Comparison of ENCODE assay signal across 12 cellular contexts in the genomic region with DNA sequence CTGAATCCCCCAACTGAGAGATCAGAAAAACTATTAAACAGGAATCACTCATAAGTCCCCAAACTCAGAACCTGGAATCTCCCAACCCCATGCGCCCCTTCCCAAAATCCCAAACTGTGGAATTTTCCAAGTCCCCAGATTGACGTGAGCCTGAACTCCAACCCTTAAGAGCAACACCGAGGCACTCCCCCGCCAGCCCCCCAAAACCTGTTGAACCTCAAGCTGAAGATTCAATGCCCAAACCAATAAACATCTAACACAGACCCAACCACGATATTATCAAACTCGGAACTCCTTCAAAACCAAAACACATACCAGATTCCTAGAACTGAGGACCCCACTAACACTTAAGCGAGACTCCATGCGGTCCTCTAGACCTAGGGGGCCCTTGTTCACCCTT. TPM values are rescaled to one million over a fixed set of nuclear protein-coding genes. Genes with fewer than 3 reads are reported as not detected.
DNase-seq lines count a peak whose midpoint lies in the region; ATAC-seq and TF ChIP-seq lines count a peak whose summit lies in the region.
"Had no signal": no experiment of that assay in that cellular context is flagged by ENCODE, and none has a peak within 500 bp of the region (broad histone marks: within the 10 kb centered on the region; RNA-seq: fewer than 3 reads in every experiment).

No MANE protein-coding gene starts in this region.

- peak overlapping the region; percentile 19 for H3K27ac Mint-ChIP-seq in activated naive CD4-positive, alpha-beta T cell treated with anti-CD3 and anti-CD28 coated beads, Interleukin-2, amount 50 U/mL, for 24 hours
- no peak overlapping the region for H3K27ac Mint-ChIP-seq in activated naive CD4-positive, alpha-beta T cell treated with anti-CD3 and anti-CD28 coated beads, Interleukin-2, amount 10 ng/mL, durations not matched to agents 7 days and 5 days
- peak overlapping the region; percentile 6 for H3K27ac Mint-ChIP-seq in activated T-helper 1 cell treated with anti-CD3 and anti-CD28 coated beads, Interleukin-12 subunit alpha, Interleukin-12 subunit beta, Interleukin-2, Interleukin-4 antibody, amounts not matched to agents 30 ng/mL and 10 ng/mL and 1 ng/mL, durations not matched to agents 14 hours and 24 hours and 36 hours
- H3K27ac Mint-ChIP-seq in CD14-positive monocyte = peak overlapping the region in 1 of 7 donors; percentile 45

- no peak overlapping the region for H2BK15ac ChIP-seq in mesendoderm (replicated peaks; ENCODE audit: low read depth)

- TF ChIP-seq EP300 in transverse colon (IDR thresholded peaks at IDR 0.05; ENCODE audit: low read depth) = no peak

- H3K27me3 Mint-ChIP-seq in activated naive CD4-positive, alpha-beta T cell treated with anti-CD3 and anti-CD28 coated beads, Interleukin-2, amount 50 U/mL, for 24 hours = peaks cover 10% of the 10 kb centered on the region
- peaks cover 86% of the 10 kb centered on the region for H3K27me3 Mint-ChIP-seq in activated naive CD4-positive, alpha-beta T cell treated with anti-CD3 and anti-CD28 coated beads, Interleukin-2, amount 10 ng/mL, durations not matched to agents 7 days and 5 days
- peaks cover 1% of the 10 kb centered on the region for H3K27me3 Mint-ChIP-seq in activated T-helper 1 cell treated with anti-CD3 and anti-CD28 coated beads, Interleukin-12 subunit alpha, Interleukin-12 subunit beta, Interleukin-2, Interleukin-4 antibody, amounts not matched to agents 30 ng/mL and 10 ng/mL and 1 ng/mL, durations not matched to agents 14 hours and 24 hours and 36 hours (ENCODE audit: insufficient read depth)
- peaks cover 33 to 68% (median 52%) of the 10 kb centered on the region in 3 donors for H3K27me3 Mint-ChIP-seq in CD14-positive monocyte (ENCODE audit: low read depth in 3 of 3)

- peak overlapping the region; percentile 65 for H3K18ac ChIP-seq in mesendoderm (ENCODE audit: low read length)

- H3K27me3 ChIP-seq in mesendoderm (ENCODE audit: insufficient read depth, low read length, poor library complexity) (no peaks in the 10 kb centered on the region), transverse colon (peaks cover 38% of the 10 kb centered on the region)
- H3K27me3 ChIP-seq: adrenal gland had no signal

- no peak overlapping the region for H3K27ac ChIP-seq in mesendoderm (ENCODE audit: low read depth, low read length)
- H3K27ac ChIP-seq in transverse colon = peak overlapping the region in 3 of 4 donors; percentile 20 to 70 (median 59)
- H3K27ac ChIP-seq: HL-60 had no signal

- no peak overlapping the region for H3K23ac ChIP-seq in mesendoderm (ENCODE audit: low read length)

- H3K9ac ChIP-seq in mesendoderm (ENCODE audit: low read length) = peak overlapping the region; percentile 56

- intact Hi-C loops in activated T-helper 1 cell treated with anti-CD3 and anti-CD28 coated beads, Interleukin-12 subunit alpha, Interleukin-12 subunit beta, Interleukin-2, Interleukin-4 antibody, amounts not matched to agents 30 ng/mL and 10 ng/mL and 1 ng/mL, durations not matched to agents 14 hours and 24 hours and 36 hours (cut with micrococcal nuclease) = loop anchor here (2.0 to 10.0 kb wide), 2 partner anchors 247 to 331 kb away; a partner anchor contains a TSS
- intact Hi-C loops in transverse colon (cut with DNase I; ENCODE audit: low total_unique reads) = loop anchor here (10.0 kb wide), 1 partner anchor 71 kb away; a partner anchor contains a TSS
- intact Hi-C loops in CD14-positive monocyte (cut with micrococcal nuclease) = no loop called here

- peaks cover 2% of the 10 kb centered on the region for H3K36me3 ChIP-seq in mesendoderm (ENCODE audit: control insufficient read depth, insufficient read depth, low read length)
- no peaks in the 10 kb centered on the region for H3K36me3 ChIP-seq in transverse colon
- H3K36me3 ChIP-seq: adrenal gland had no signal

- H3K9me3 ChIP-seq in transverse colon = no peaks in the 10 kb centered on the region
- H3K9me3 ChIP-seq: adrenal gland had no signal

- no peaks in the 10 kb centered on the region for H3K4me1 ChIP-seq in mesendoderm (ENCODE audit: control insufficient read depth, low read depth, low read length)
- H3K4me1 ChIP-seq in transverse colon = peaks cover 0 to 11% (median 0%) of the 10 kb centered on the region in 4 donors

- no peak overlapping the region for H4K5ac ChIP-seq in mesendoderm (ENCODE audit: low read length)

- H3K4ac ChIP-seq in mesendoderm (ENCODE audit: low read depth, low read length) = peak overlapping the region; percentile 49

- H3K36me3 Mint-ChIP-seq in activated naive CD4-positive, alpha-beta T cell treated with anti-CD3 and anti-CD28 coated beads, Interleukin-2, amount 50 U/mL, for 24 hours = no peaks in the 10 kb centered on the region
- no peaks in the 10 kb centered on the region for H3K36me3 Mint-ChIP-seq in activated naive CD4-positive, alpha-beta T cell treated with anti-CD3 and anti-CD28 coated beads, Interleukin-2, amount 10 ng/mL, durations not matched to agents 7 days and 5 days
- no peaks in the 10 kb centered on the region for H3K36me3 Mint-ChIP-seq in activated T-helper 1 cell treated with anti-CD3 and anti-CD28 coated beads, Interleukin-12 subunit alpha, Interleukin-12 subunit beta, Interleukin-2, Interleukin-4 antibody, amounts not matched to agents 30 ng/mL and 10 ng/mL and 1 ng/mL, durations not matched to agents 14 hours and 24 hours and 36 hours (ENCODE audit: low read depth)
- peaks cover 0 to 5% of the 10 kb centered on the region in 2 donors for H3K36me3 Mint-ChIP-seq in CD14-positive monocyte

- CTCF ChIA-PET in activated naive CD4-positive, alpha-beta T cell treated with anti-CD3 and anti-CD28 coated beads, Interleukin-2, amount 10 ng/mL, durations not matched to agents 7 days and 5 days (lab: Charles Lee) = no interaction called here

- WGBS in mesendoderm (ENCODE audit: extremely low coverage, insufficient coverage, low lambda C conversion rate) = 100% methylated on average over 2 of the region's 8 CpGs
- 70% methylated on average over 8 of the region's 8 CpGs; no CpG with 5 or more reads in 1 of the 2 donors for WGBS in transverse colon (ENCODE audit: low coverage in 1 of 2), 2 donors

- H3K79me2 ChIP-seq in mesendoderm (ENCODE audit: control insufficient read depth, insufficient read depth, low read length) = peaks cover 2% of the 10 kb centered on the region

- no peak for DNase-seq in activated naive CD4-positive, alpha-beta T cell treated with anti-CD3 and anti-CD28 coated beads, Interleukin-2, amount 10 ng/mL, durations not matched to agents 7 days and 5 days
- DNase-seq in activated T-helper 1 cell treated with anti-CD3 and anti-CD28 coated beads, Interleukin-12 subunit alpha, Interleukin-12 subunit beta, Interleukin-2, Interleukin-4 antibody, amounts not matched to agents 30 ng/mL and 10 ng/mL and 1 ng/mL, durations not matched to agents 14 hours and 24 hours and 36 hours (ENCODE audit: low spot score) = no peak
- DNase-seq in mesendoderm = no peak
- no peak for DNase-seq in transverse colon
- DNase-seq in HuH-7.5 (ENCODE audit: low spot score) = no peak
- DNase-seq in CD14-positive monocyte (ENCODE audit: low spot score) = no peak
- DNase-seq: activated CD4-positive, CD25-positive, alpha-beta regulatory T cell; naive B cell had no signal

- no peak overlapping the region for H3K4me2 ChIP-seq in mesendoderm (ENCODE audit: low read length)

- H3K79me1 ChIP-seq in mesendoderm (ENCODE audit: low read length) = peaks cover 1% of the 10 kb centered on the region

- no peak overlapping the region for H4K8ac ChIP-seq in mesendoderm (ENCODE audit: low read depth, low read length)

- H3K9me3 Mint-ChIP-seq in activated naive CD4-positive, alpha-beta T cell treated with anti-CD3 and anti-CD28 coated beads, Interleukin-2, amount 50 U/mL, for 24 hours = no peaks in the 10 kb centered on the region
- no peaks in the 10 kb centered on the region for H3K9me3 Mint-ChIP-seq in activated naive CD4-positive, alpha-beta T cell treated with anti-CD3 and anti-CD28 coated beads, Interleukin-2, amount 10 ng/mL, durations not matched to agents 7 days and 5 days
- no peaks in the 10 kb centered on the region for H3K9me3 Mint-ChIP-seq in activated T-helper 1 cell treated with anti-CD3 and anti-CD28 coated beads, Interleukin-12 subunit alpha, Interleukin-12 subunit beta, Interleukin-2, Interleukin-4 antibody, amounts not matched to agents 30 ng/mL and 10 ng/mL and 1 ng/mL, durations not matched to agents 14 hours and 24 hours and 36 hours
- H3K9me3 Mint-ChIP-seq in CD14-positive monocyte = peaks cover 8 to 24% (median 19%) of the 10 kb centered on the region in 7 donors

- H3K4me1 Mint-ChIP-seq in activated naive CD4-positive, alpha-beta T cell treated with anti-CD3 and anti-CD28 coated beads, Interleukin-2, amount 50 U/mL, for 24 hours = peaks cover 11% of the 10 kb centered on the region
- peaks cover 28% of the 10 kb centered on the region for H3K4me1 Mint-ChIP-seq in activated naive CD4-positive, alpha-beta T cell treated with anti-CD3 and anti-CD28 coated beads, Interleukin-2, amount 10 ng/mL, durations not matched to agents 7 days and 5 days
- peaks cover 24% of the 10 kb centered on the region for H3K4me1 Mint-ChIP-seq in activated T-helper 1 cell treated with anti-CD3 and anti-CD28 coated beads, Interleukin-12 subunit alpha, Interleukin-12 subunit beta, Interleukin-2, Interleukin-4 antibody, amounts not matched to agents 30 ng/mL and 10 ng/mL and 1 ng/mL, durations not matched to agents 14 hours and 24 hours and 36 hours (ENCODE audit: low read depth)
- H3K4me1 Mint-ChIP-seq in CD14-positive monocyte = peaks cover 23% of the 10 kb centered on the region

- in situ Hi-C loops in transverse colon (cut with MboI; ENCODE audit: low pct_ligation_motif_present in 1 of 4, low pct_unique_long_range_greater_than_20kb in 1 of 4, low sequenced_read_pairs in 3 of 4) = loop anchor here in 1 of 4 donors (10.0 kb wide), 1 partner anchor 101 kb away; a partner anchor contains a TSS

- no peak overlapping the region for H3K4me3 Mint-ChIP-seq in activated naive CD4-positive, alpha-beta T cell treated with anti-CD3 and anti-CD28 coated beads, Interleukin-2, amount 50 U/mL, for 24 hours
- H3K4me3 Mint-ChIP-seq in activated naive CD4-positive, alpha-beta T cell treated with anti-CD3 and anti-CD28 coated beads, Interleukin-2, amount 10 ng/mL, durations not matched to agents 7 days and 5 days = no peak overlapping the region
- no peak overlapping the region for H3K4me3 Mint-ChIP-seq in activated T-helper 1 cell treated with anti-CD3 and anti-CD28 coated beads, Interleukin-12 subunit alpha, Interleukin-12 subunit beta, Interleukin-2, Interleukin-4 antibody, amounts not matched to agents 30 ng/mL and 10 ng/mL and 1 ng/mL, durations not matched to agents 14 hours and 24 hours and 36 hours
- peak overlapping the region in 1 of 2 donors; percentile 76 for H3K4me3 Mint-ChIP-seq in CD14-positive monocyte

- H2BK120ac ChIP-seq in mesendoderm (ENCODE audit: low read depth, low read length) = no peak overlapping the region

- ATAC-seq in HG02678 (IDR thresholded peaks at IDR 0.05; ENCODE audit: unreplicated experiment) = no peak

- TF ChIP-seq POLR2A in transverse colon (IDR thresholded peaks at IDR 0.05) = no peak

- H3K4me3 ChIP-seq in mesendoderm (ENCODE audit: low read length) (no peak overlapping the region), transverse colon (no peak overlapping the region)

- no peak overlapping the region for H2BK5ac ChIP-seq in mesendoderm (ENCODE audit: low read length)

- H2AK5ac ChIP-seq in mesendoderm (ENCODE audit: low read length) = no peak overlapping the region

- peak overlapping the region; percentile 53 for H3K56ac ChIP-seq in mesendoderm (ENCODE audit: low read length)

- no peak for TF ChIP-seq CTCF in transverse colon (IDR thresholded peaks at IDR 0.05)
- no peak for TF ChIP-seq CTCF in CD14-positive monocyte (IDR thresholded peaks at IDR 0.05)

RNA-seq across cellular contexts. Expression of a gene that starts 0.6 kb away (rescaled TPM):
- 0.37 TPM in 1 of 2 replicates, not detected in the other for total RNA-seq in activated T-helper 1 cell treated with anti-CD3 and anti-CD28 coated beads, Interleukin-12 subunit alpha, Interleukin-12 subunit beta, Interleukin-2, Interleukin-4 antibody, amounts not matched to agents 30 ng/mL and 10 ng/mL and 1 ng/mL, durations not matched to agents 14 hours and 24 hours and 36 hours
- polyA plus RNA-seq in mesendoderm (2013, experiment 1 of 2) = 0.45 TPM
- polyA plus RNA-seq in mesendoderm (2013, experiment 2 of 2) = 0.24 TPM
- total RNA-seq in transverse colon = not detected
- not detected for polyA plus RNA-seq in CD14-positive monocyte

RNA-seq across cellular contexts. Expression of a gene that starts 5.7 kb away (rescaled TPM):
- 0.44 and 0.88 TPM in 2 replicates for total RNA-seq in activated T-helper 1 cell treated with anti-CD3 and anti-CD28 coated beads, Interleukin-12 subunit alpha, Interleukin-12 subunit beta, Interleukin-2, Interleukin-4 antibody, amounts not matched to agents 30 ng/mL and 10 ng/mL and 1 ng/mL, durations not matched to agents 14 hours and 24 hours and 36 hours
- 3.3 TPM for polyA plus RNA-seq in mesendoderm (2013, experiment 1 of 2)
- polyA plus RNA-seq in mesendoderm (2013, experiment 2 of 2) = 3.7 TPM
- 10 to 100 TPM in 2 of 4 donors, 1 to 10 TPM in 2; 3.0 to 11.1 (median 7.0) TPM for total RNA-seq in transverse colon
- polyA plus RNA-seq in CD14-positive monocyte = not detected

RNA-seq across cellular contexts. Expression of a gene that starts 6.3 kb away (rescaled TPM):
- total RNA-seq in activated T-helper 1 cell treated with anti-CD3 and anti-CD28 coated beads, Interleukin-12 subunit alpha, Interleukin-12 subunit beta, Interleukin-2, Interleukin-4 antibody, amounts not matched to agents 30 ng/mL and 10 ng/mL and 1 ng/mL, durations not matched to agents 14 hours and 24 hours and 36 hours = 0.54 and 0.57 TPM in 2 replicates
- 3.4 TPM for polyA plus RNA-seq in mesendoderm (2013, experiment 1 of 2)
- 3.4 TPM for polyA plus RNA-seq in mesendoderm (2013, experiment 2 of 2)
- total RNA-seq in transverse colon = under 1 TPM; 0.27 to 1.00 (median 0.58) TPM
- not detected for polyA plus RNA-seq in CD14-positive monocyte

RNA-seq across cellular contexts. Expression of a gene that starts 9.2 kb away (rescaled TPM):
- not detected in 2 replicates for total RNA-seq in activated T-helper 1 cell treated with anti-CD3 and anti-CD28 coated beads, Interleukin-12 subunit alpha, Interleukin-12 subunit beta, Interleukin-2, Interleukin-4 antibody, amounts not matched to agents 30 ng/mL and 10 ng/mL and 1 ng/mL, durations not matched to agents 14 hours and 24 hours and 36 hours
- 0.46 TPM for polyA plus RNA-seq in mesendoderm (2013, experiment 1 of 2)
- polyA plus RNA-seq in mesendoderm (2013, experiment 2 of 2) = 0.48 TPM
- total RNA-seq in transverse colon = not detected
- polyA plus RNA-seq in CD14-positive monocyte = not detected
- total RNA-seq: adrenal gland had no signal
- polyA plus RNA-seq: adrenal gland had no signal

RNA-seq across cellular contexts. Expression of a gene that starts 26.6 kb away (rescaled TPM):
- 1.4 and 1.7 TPM in 2 replicates for total RNA-seq in activated T-helper 1 cell treated with anti-CD3 and anti-CD28 coated beads, Interleukin-12 subunit alpha, Interleukin-12 subunit beta, Interleukin-2, Interleukin-4 antibody, amounts not matched to agents 30 ng/mL and 10 ng/mL and 1 ng/mL, durations not matched to agents 14 hours and 24 hours and 36 hours
- 0.69 TPM for polyA plus RNA-seq in mesendoderm (2013, experiment 1 of 2)
- polyA plus RNA-seq in mesendoderm (2013, experiment 2 of 2) = 0.71 TPM
- 1 to 10 TPM in 2 of 4 donors, under 1 TPM in 1, not detected in 1; 0.55 to 2.2 (median 1.6) TPM for total RNA-seq in transverse colon
- polyA plus RNA-seq in CD14-positive monocyte = not detected

Comparison
In these comparisons a context has a peak if more than half of its experiments do, and no peak if none do; other contexts are left out.
1. intact Hi-C loops: an anchor here in activated T-helper 1 cell treated with anti-CD3 and anti-CD28 coated beads, Interleukin-12 subunit alpha, Interleukin-12 subunit beta, Interleukin-2, Interleukin-4 antibody, amounts not matched to agents 30 ng/mL and 10 ng/mL and 1 ng/mL, durations not matched to agents 14 hours and 24 hours and 36 hours (2.0 to 10.0 kb wide) and transverse colon (10.0 kb wide); none called in CD14-positive monocyte.